ENCODE assay signal across 1 cellular context in the genomic region with DNA sequence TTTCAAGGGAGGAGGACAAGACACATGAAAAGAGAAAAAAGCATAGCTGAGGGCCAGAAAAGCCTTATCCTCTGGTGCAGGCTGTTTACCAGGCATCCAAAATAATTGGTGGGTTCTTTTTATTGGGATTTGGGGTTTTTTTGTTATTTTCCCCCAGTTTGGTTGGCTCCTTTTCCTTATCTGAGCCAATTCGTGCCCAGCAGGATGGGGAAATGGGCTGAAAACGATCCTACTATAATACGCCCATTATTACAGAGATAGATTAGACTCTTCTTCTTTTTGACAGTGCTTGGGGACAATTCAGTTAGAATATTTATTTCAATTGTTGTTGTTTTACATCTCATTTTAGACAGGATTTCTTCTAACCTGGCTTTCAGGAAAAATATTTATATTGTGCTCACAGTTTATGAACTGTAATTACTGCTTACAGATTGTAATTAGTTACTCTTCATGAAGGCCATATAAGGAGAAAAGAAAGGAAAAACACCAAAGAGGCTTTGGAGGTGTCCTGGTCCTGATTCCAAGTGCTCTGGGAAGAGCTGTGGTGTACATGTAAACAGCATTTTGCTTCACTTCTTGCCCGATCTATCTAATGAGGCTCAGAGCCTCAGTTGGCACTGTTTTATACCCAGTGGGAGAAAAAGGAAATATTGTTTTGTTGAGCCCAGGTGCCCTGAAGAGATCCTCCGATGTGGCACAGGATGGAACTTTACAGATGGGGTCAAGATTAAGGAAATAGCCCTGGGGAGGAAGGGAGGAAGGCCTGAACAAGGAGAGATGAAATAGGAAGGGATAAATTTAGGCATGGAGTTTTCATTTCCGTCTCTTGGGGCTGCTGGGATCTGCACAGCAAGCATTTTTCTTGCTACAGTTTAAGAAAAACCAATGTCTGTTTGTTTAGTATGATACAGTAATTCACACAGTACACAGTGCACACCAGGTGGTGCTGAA.
TF ChIP-seq lines count a peak whose summit lies in the region.

No MANE protein-coding gene starts in this region.

TF ChIP-seq in A549, 52 proteins besides CTCF, POLR2A, EP300 and RAD21 (continued from another document):
- 0 out of 2 replicates have a peak, but pooled peaks have one; percentile 32 for TF ChIP-seq HOXA7 (CRISPR knock-in tag; IDR thresholded peaks at IDR 0.05)
- TF ChIP-seq, protein P1, sequence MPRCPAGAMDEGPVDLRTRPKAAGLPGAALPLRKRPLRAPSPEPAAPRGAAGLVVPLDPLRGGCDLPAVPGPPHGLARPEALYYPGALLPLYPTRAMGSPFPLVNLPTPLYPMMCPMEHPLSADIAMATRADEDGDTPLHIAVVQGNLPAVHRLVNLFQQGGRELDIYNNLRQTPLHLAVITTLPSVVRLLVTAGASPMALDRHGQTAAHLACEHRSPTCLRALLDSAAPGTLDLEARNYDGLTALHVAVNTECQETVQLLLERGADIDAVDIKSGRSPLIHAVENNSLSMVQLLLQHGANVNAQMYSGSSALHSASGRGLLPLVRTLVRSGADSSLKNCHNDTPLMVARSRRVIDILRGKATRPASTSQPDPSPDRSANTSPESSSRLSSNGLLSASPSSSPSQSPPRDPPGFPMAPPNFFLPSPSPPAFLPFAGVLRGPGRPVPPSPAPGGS (IDR thresholded peaks at IDR 0.05) = 0 out of 3 replicates have a peak, but pooled peaks have one; percentile 2
- TF ChIP-seq RNF2 (IDR thresholded peaks at IDR 0.05; ENCODE audit: borderline replicate concordance, low read depth) = no peak
- 0 out of 2 replicates have a peak, but pooled peaks have one; percentile 4 for TF ChIP-seq PHF8 (IDR thresholded peaks at IDR 0.05; ENCODE audit: borderline replicate concordance, low read depth)
- TF ChIP-seq MAFK (IDR thresholded peaks at IDR 0.05; ENCODE audit: partially characterized antibody) = peak; percentile 93
- TF ChIP-seq HOXB5 (CRISPR knock-in tag; IDR thresholded peaks at IDR 0.05) = no peak
